Comparison of ENCODE assay signal across 8 cellular contexts in the genomic region with DNA sequence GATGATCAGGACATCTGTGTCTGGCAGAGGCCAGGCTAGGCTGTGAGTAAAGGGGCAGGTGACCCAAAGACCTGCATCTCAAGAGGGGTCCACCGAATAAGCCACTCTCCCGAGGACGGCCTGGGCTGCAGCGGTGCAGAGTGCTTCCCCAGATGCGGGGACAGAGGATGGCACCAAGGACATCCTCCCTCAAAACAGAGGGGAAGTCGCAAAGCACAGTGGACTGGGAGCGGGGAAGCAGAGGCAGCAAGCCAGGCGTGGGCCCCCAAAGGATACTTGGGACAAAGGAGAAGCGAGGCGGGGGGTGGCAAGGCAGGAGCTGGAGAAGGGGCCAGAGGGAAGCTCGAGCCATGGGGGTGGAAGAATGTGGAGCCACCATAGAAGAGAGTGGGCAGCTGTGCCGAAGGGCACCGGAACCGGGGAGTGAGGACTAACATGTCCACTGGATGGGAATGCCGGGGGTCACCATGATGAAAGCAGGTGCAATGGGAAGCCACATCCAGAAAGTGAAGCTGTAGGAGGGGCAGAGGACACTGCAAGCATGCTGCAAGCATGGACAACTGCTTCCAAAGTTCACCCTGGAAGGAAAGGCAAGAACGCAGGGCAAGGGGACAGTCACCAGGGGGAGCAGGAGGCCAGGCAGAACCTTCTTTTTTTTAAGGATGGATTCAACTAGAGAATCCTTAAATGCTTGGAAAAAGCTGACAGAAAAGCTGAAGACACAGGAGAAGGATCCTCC.
DNase-seq lines count a peak whose midpoint lies in the region; ATAC-seq, FAIRE-seq and TF ChIP-seq lines count a peak whose summit lies in the region.

No MANE protein-coding gene starts in this region.

- H3K4me3 ChIP-seq in IMR-90 (ENCODE audit: insufficient read depth, low read depth, low read length) (no peak overlapping the region), GM12878 (no peak overlapping the region)
- H3K4me3 ChIP-seq in effector memory CD4-positive, alpha-beta T cell (ENCODE audit: insufficient read depth, low read depth, low read length, poor library complexity, severe bottlenecking), result no peak overlapping the region

- H3K27ac Mint-ChIP-seq in immature natural killer cell, result no peak overlapping the region

- CTCF ChIA-PET in IMR-90 (lab: Yijun Ruan, JAX) (interaction anchor here (0.5 to 1.0 kb wide), 5 partner anchors 8 to 1429 kb away, joined by 3 to 4 read pairs (median 3); no protein-coding TSS in a partner anchor), GM12878 (lab: Yijun Ruan, JAX) (interaction anchor here (2.0 kb wide), 1 partner anchor 32 kb away, joined by 7 read pairs; no protein-coding TSS in a partner anchor)

- no peak overlapping the region for H4K91ac ChIP-seq in IMR-90 (ENCODE audit: insufficient read depth, low read depth, low read length)

- H2BK15ac ChIP-seq in IMR-90 (ENCODE audit: low read depth, low read length), result no peak overlapping the region

- whole genome bisulfite sequencing in IMR-90 (ENCODE audit: extremely low coverage in 2 of 2, insufficient read length in 1 of 2), 2 experiments, result 97% methylated on average over 9 of the region's 16 CpGs; no CpG with 5 or more reads in 1 of the 2 experiments
- 60% methylated on average over 13 of the region's 16 CpGs for WGBS in GM12878 (ENCODE audit: insufficient coverage, insufficient replicate concordance, low lambda C conversion rate, missing lambda C conversion rate)

- H3K36me3 Mint-ChIP-seq in immature natural killer cell, result peaks cover 18 to 26% (median 25%) of the 10 kb centered on the region in 3 donors

- BruUV-seq in IMR-90 (replicated peaks; lab: Mats Ljungman, UMichigan) (no TSS peak), GM12878 (replicated peaks; lab: Mats Ljungman, UMichigan) (no TSS peak)

- dilution Hi-C loops in IMR-90 (cut with HindIII; ENCODE audit: low sequenced_read_pairs, unreplicated experiment), result no loop called here

- H3K4me1 ChIP-seq in IMR-90 (ENCODE audit: control insufficient read depth, insufficient read depth, low read length), result no peaks in the 10 kb centered on the region
- peaks cover 23% of the 10 kb centered on the region for H3K4me1 ChIP-seq in GM12878 (ENCODE audit: control insufficient read depth, insufficient read depth, low read length)
- H3K4me1 ChIP-seq in effector memory CD4-positive, alpha-beta T cell (ENCODE audit: control insufficient read depth, insufficient read depth, low read length, poor library complexity, severe bottlenecking), result peaks cover 10% of the 10 kb centered on the region

- H3K9me3 ChIP-seq in IMR-90 (ENCODE audit: control insufficient read depth, insufficient read depth, low read length) (no peaks in the 10 kb centered on the region), GM12878 (replicated peaks; ENCODE audit: control insufficient read depth, insufficient read depth, low read length) (no peaks in the 10 kb centered on the region)
- H3K9me3 ChIP-seq in effector memory CD4-positive, alpha-beta T cell (ENCODE audit: control insufficient read depth, low read length), result no peaks in the 10 kb centered on the region

- H3K4me1 Mint-ChIP-seq in immature natural killer cell, result no peaks in the 10 kb centered on the region

- H2AFZ ChIP-seq in IMR-90 (replicated peaks; ENCODE audit: low read length, poor library complexity), result peak overlapping the region; percentile 33
- no peak overlapping the region for H2AFZ ChIP-seq in GM12878 (ENCODE audit: control insufficient read depth, low read depth, low read length)

- in situ Hi-C loops in IMR-90 (cut with MboI; ENCODE audit: low sequenced_read_pairs), result loop anchor here (10.0 kb wide), 1 partner anchor 215 kb away; no protein-coding TSS in a partner anchor
- in situ Hi-C loops in GM12878 (cut with MboI), result loop anchor here (5.0 to 10.0 kb wide), 2 partner anchors 32 to 1575 kb away; no protein-coding TSS in a partner anchor

- H3K18ac ChIP-seq in IMR-90 (ENCODE audit: low read depth, low read length), result no peak overlapping the region

- H4K8ac ChIP-seq in IMR-90 (ENCODE audit: low read depth in 2 of 2, low read length in 2 of 2), result no peak overlapping the region

- peak; percentile 36 for ATAC-seq in IMR-90 (ENCODE audit: low read depth)
- ATAC-seq in GM12878, result no peak

- H2BK5ac ChIP-seq in IMR-90 (ENCODE audit: low read depth, low read length, poor library complexity, severe bottlenecking), result no peak overlapping the region

- SMC1A ChIA-PET in GM12878 (lab: Charles Lee; ENCODE audit: uncharacterized antibody, unreplicated experiment), result interaction anchor here (1.4 kb wide), 1 partner anchor 32 kb away, joined by 3 read pairs; no protein-coding TSS in a partner anchor

- peak; percentile 38 for FAIRE-seq in GM12878 (lab: Jason Lieb, UNC)

- H3K14ac ChIP-seq in IMR-90 (replicated peaks; ENCODE audit: low read depth, low read length), result no peak overlapping the region

- no peak overlapping the region for H3K56ac ChIP-seq in IMR-90 (ENCODE audit: extremely low read depth, insufficient read depth, low read length)

- intact Hi-C loops in IMR-90 (cut with micrococcal nuclease) (loop anchor here (2.0 kb wide), 1 partner anchor 217 kb away; no protein-coding TSS in a partner anchor), GM12878 (cut with micrococcal nuclease; ENCODE audit: unreplicated experiment) (no loop called here)

- H3K79me2 ChIP-seq in GM12878 (ENCODE audit: control insufficient read depth, insufficient read depth, low read length), result no peaks in the 10 kb centered on the region

- peaks cover 49% of the 10 kb centered on the region for H4K20me1 ChIP-seq in IMR-90 (ENCODE audit: insufficient read depth, low read length)
- no peaks in the 10 kb centered on the region for H4K20me1 ChIP-seq in GM12878 (ENCODE audit: control insufficient read depth, insufficient read depth)

- TF ChIP-seq POLR2A in IMR-90 (IDR thresholded peaks at IDR 0.05; ENCODE audit: low read depth, low read length) (no peak), GM12878 (IDR thresholded peaks at IDR 0.05; ENCODE audit: low read depth, low read length) (no peak)

- H3K4me3 Mint-ChIP-seq in immature natural killer cell, result no peak overlapping the region

- no peak overlapping the region for H3K27ac ChIP-seq in IMR-90 (ENCODE audit: insufficient read depth, low read length)
- H3K27ac ChIP-seq in GM12878 (ENCODE audit: control insufficient read depth, insufficient read depth), result no peak overlapping the region
- no peak overlapping the region for H3K27ac ChIP-seq in effector memory CD4-positive, alpha-beta T cell (ENCODE audit: insufficient read depth, low read length, poor library complexity, severe bottlenecking)

- peaks cover 21 to 84% of the 10 kb centered on the region in 2 experiments for H3K79me1 ChIP-seq in IMR-90 (ENCODE audit: low read depth in 1 of 2, low read length in 2 of 2)

- RAD21 ChIA-PET in GM12878 (lab: Charles Lee; ENCODE audit: unreplicated experiment), result no interaction called here

- H3K9ac ChIP-seq in IMR-90 (ENCODE audit: low read depth, low read length), result no peak overlapping the region
- H3K9ac ChIP-seq in GM12878 (ENCODE audit: control insufficient read depth, insufficient read depth, low read length), result no peak overlapping the region

- no peaks in the 10 kb centered on the region for H3K9me3 Mint-ChIP-seq in immature natural killer cell

- peak; percentile 1 for DNase-seq in DMS114 treated with DMSO at 0.1 percent for 48 hours (lab: John Stamatoyannopoulos, UW; ENCODE audit: unreplicated experiment)
- peak; percentile 25 for DNase-seq in IMR-90
- DNase-seq in GM12878 (ENCODE audit: low read depth, low spot score), result no peak
- peak; percentile 16 for DNase-seq in midbrain (lab: John Stamatoyannopoulos, UW)
- no peak for DNase-seq in T-helper 9 cell
- no peak for DNase-seq in NCI-H524 treated with DMSO at 0.1 percent for 48 hours (lab: John Stamatoyannopoulos, UW)
- DNase-seq in immature natural killer cell, result no peak
- DNase-seq in effector memory CD4-positive, alpha-beta T cell, result no peak

- H3K4me2 ChIP-seq in IMR-90 (ENCODE audit: low read depth, low read length) (no peak overlapping the region), GM12878 (ENCODE audit: control insufficient read depth, insufficient read depth) (no peak overlapping the region)

- H2BK20ac ChIP-seq in IMR-90 (ENCODE audit: low read depth, low read length), result no peak overlapping the region

- H3K27me3 Mint-ChIP-seq in immature natural killer cell (ENCODE audit: low read depth in 3 of 3), result peaks cover 0 to 5% (median 2%) of the 10 kb centered on the region in 3 donors

- H3K27me3 ChIP-seq in IMR-90 (ENCODE audit: control insufficient read depth, insufficient read depth, low read length), result no peaks in the 10 kb centered on the region
- peaks cover 0 to 3% of the 10 kb centered on the region in 2 experiments; a peak in 2 of 4 replicates for H3K27me3 ChIP-seq in GM12878 (replicated peaks in 1 of 2; ENCODE audit: control insufficient read depth in 2 of 2, insufficient read depth in 2 of 2, low read length in 1 of 2)
- H3K27me3 ChIP-seq in effector memory CD4-positive, alpha-beta T cell (replicated peaks; ENCODE audit: control insufficient read depth, insufficient read depth, low read length, poor library complexity, severe bottlenecking), result no peaks in the 10 kb centered on the region

- POLR2A ChIA-PET in IMR-90 (lab: Charles Lee; ENCODE audit: unreplicated experiment) (no interaction called here), GM12878 (lab: Charles Lee) (no interaction called here)

- H3K23ac ChIP-seq in IMR-90 (ENCODE audit: low read depth, low read length), result no peak overlapping the region

- no peak overlapping the region for H3K4ac ChIP-seq in IMR-90 (ENCODE audit: low read depth, low read length)

- H2AK5ac ChIP-seq in IMR-90 (ENCODE audit: low read depth, low read length), result no peak overlapping the region

- H2AK9ac ChIP-seq in IMR-90 (replicated peaks; ENCODE audit: low read depth, low read length, poor library complexity), result peak overlapping the region; percentile 45

- H3K36me3 ChIP-seq in IMR-90 (ENCODE audit: control insufficient read depth, insufficient read depth, low read length), result peaks cover 96% of the 10 kb centered on the region
- no peaks in the 10 kb centered on the region for H3K36me3 ChIP-seq in GM12878 (ENCODE audit: control insufficient read depth in 2 of 2, insufficient read depth in 2 of 2, low read length in 1 of 2)
- peaks cover 28% of the 10 kb centered on the region for H3K36me3 ChIP-seq in effector memory CD4-positive, alpha-beta T cell (ENCODE audit: control insufficient read depth, insufficient read depth, low read length)

- no peak overlapping the region for H2BK120ac ChIP-seq in IMR-90 (ENCODE audit: low read depth, low read length)

- no peak for TF ChIP-seq EP300 in GM12878 (IDR thresholded peaks at IDR 0.05; ENCODE audit: borderline replicate concordance in 1 of 2, control insufficient read depth in 1 of 2, low read depth in 2 of 2, low read length in 2 of 2)

- H3K9me1 ChIP-seq in IMR-90 (ENCODE audit: insufficient read depth, low read length), result peaks cover 4% of the 10 kb centered on the region; the same call in 1 of the 2 replicates

- H4K5ac ChIP-seq in IMR-90 (ENCODE audit: low read depth, low read length), result no peak overlapping the region

- TF ChIP-seq RAD21 in IMR-90 (IDR thresholded peaks at IDR 0.05; ENCODE audit: low read length) (peak; percentile 40), GM12878 (IDR thresholded peaks at IDR 0.05; ENCODE audit: insufficient read depth, low read depth, low read length) (peak; percentile 79)

- TF ChIP-seq CTCF in IMR-90 (conservative IDR thresholded peaks at IDR 0.05; ENCODE audit: low read depth, low read length) (peak; percentile 48), GM12878 (IDR thresholded peaks at IDR 0.05 in 2 of 3, conservative IDR thresholded peaks at IDR 0.05 in 1 of 3; ENCODE audit: control insufficient read depth in 2 of 3, extremely low read depth in 1 of 3, insufficient read depth in 1 of 3, low read depth in 3 of 3, low read length in 3 of 3) (peak; percentile 37 to 63 (median 61); a peak in 5 of 6 replicates)

Comparison
In these comparisons a context has a peak if more than half of its experiments do, and no peak if none do; other contexts are left out.
1. DNase-seq: peak in DMS114 treated with DMSO at 0.1 percent for 48 hours (single experiment), IMR-90 (single experiment) and midbrain (single experiment); none in GM12878 (single experiment), T-helper 9 cell (single experiment), NCI-H524 treated with DMSO at 0.1 percent for 48 hours (single experiment), immature natural killer cell (0 of 3) and effector memory CD4-positive, alpha-beta T cell (0 of 3).